Comparison of ENCODE assay signal across 28 cellular contexts in the genomic region with DNA sequence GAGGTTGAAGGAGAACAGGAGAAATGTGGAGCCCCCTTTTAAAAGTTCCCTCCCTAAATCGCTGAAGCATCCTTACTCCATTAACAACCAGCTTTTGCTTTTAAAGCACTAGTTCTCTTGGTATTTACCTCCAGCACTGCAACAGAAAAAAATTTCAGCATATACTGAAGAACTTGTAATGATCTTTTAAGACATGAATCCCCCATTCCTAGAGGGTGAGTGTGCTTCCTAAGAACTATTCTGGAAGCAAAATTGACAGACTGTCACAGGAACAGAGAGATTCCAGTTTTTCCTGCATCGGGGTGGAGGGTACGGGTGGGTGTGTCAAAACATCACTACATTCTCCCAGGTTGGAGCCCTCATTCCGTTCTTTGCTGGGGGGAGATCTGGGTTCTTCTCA.
DNase-seq lines count a peak whose midpoint lies in the region; ATAC-seq and TF ChIP-seq lines count a peak whose summit lies in the region.
"Had no signal": no experiment of that assay in that cellular context is flagged by ENCODE, and none has a peak within 500 bp of the region (broad histone marks: within the 10 kb centered on the region; RNA-seq: fewer than 3 reads in every experiment).

No MANE protein-coding gene starts in this region.

- no peaks in the 10 kb centered on the region for H3K9me2 ChIP-seq in hepatocyte (replicated peaks; ENCODE audit: insufficient read depth)

- H3K4me1 ChIP-seq in BLaER1 (peaks cover 92% of the 10 kb centered on the region), hepatocyte (ENCODE audit: insufficient read depth) (peaks cover 10% of the 10 kb centered on the region)
- H3K4me1 ChIP-seq: body of pancreas had no signal

- H3K36me3 ChIP-seq in BLaER1, result peaks cover 78% of the 10 kb centered on the region
- H3K36me3 ChIP-seq in hepatocyte (replicated peaks; ENCODE audit: insufficient read depth, low read depth), result no peaks in the 10 kb centered on the region
- H3K36me3 ChIP-seq: heart right ventricle, neutrophil, vagina had no signal

- H3K4me2 ChIP-seq in BLaER1, result peak overlapping the region; percentile 41
- no peak overlapping the region for H3K4me2 ChIP-seq in hepatocyte
- H3K4me2 ChIP-seq: A549, PC-9 had no signal

- peak overlapping the region in 2 of 4 donors; percentile 5 to 30 for H3K4me3 Mint-ChIP-seq in IgD-negative memory B cell
- no peak overlapping the region for H3K4me3 Mint-ChIP-seq in osteocyte (ENCODE audit: unreplicated experiment)
- H3K4me3 Mint-ChIP-seq: activated CD8-positive, alpha-beta memory T cell treated with anti-CD3 and anti-CD28 coated beads, Interleukin-2, amount 10 ng/mL, durations not matched to agents 7 days and 5 days; B cell; stimulated activated naive CD8-positive, alpha-beta T cell treated with anti-CD3 and anti-CD28 coated beads, Interleukin-15, Interleukin-2, amounts not matched to agents 100 ng/mL and 50 ng/mL, for 24 hours had no signal

- H3K9me3 Mint-ChIP-seq in IgD-negative memory B cell, result no peaks in the 10 kb centered on the region
- H3K9me3 Mint-ChIP-seq in osteocyte (ENCODE audit: unreplicated experiment), result no peaks in the 10 kb centered on the region
- H3K9me3 Mint-ChIP-seq: stimulated activated naive CD8-positive, alpha-beta T cell treated with anti-CD3 and anti-CD28 coated beads, Interleukin-15, Interleukin-2, amounts not matched to agents 100 ng/mL and 50 ng/mL, for 24 hours had no signal

- no peak overlapping the region for H3K9ac ChIP-seq in BLaER1

- H3K36me3 Mint-ChIP-seq in IgD-negative memory B cell, result peaks cover 7% of the 10 kb centered on the region
- H3K36me3 Mint-ChIP-seq in osteocyte (ENCODE audit: unreplicated experiment), result peaks cover 8% of the 10 kb centered on the region
- H3K36me3 Mint-ChIP-seq: activated CD8-positive, alpha-beta memory T cell treated with anti-CD3 and anti-CD28 coated beads, Interleukin-2, amount 10 ng/mL, durations not matched to agents 7 days and 5 days had no signal

- H3K27me3 ChIP-seq in BLaER1 (no peaks in the 10 kb centered on the region), hepatocyte (peaks cover 3% of the 10 kb centered on the region)
- H3K27me3 ChIP-seq: body of pancreas, heart right ventricle, neutrophil, vagina had no signal

- DNase-seq in fibroblast of pulmonary artery (ENCODE audit: low read depth) (peak; percentile 9), osteocyte (ENCODE audit: extremely low spot score, unreplicated experiment) (no peak), SIG-M5 treated with dmso at 0.1 percent for 504 hours (lab: John Stamatoyannopoulos, UW; ENCODE audit: unreplicated experiment) (no peak), hepatocyte (ENCODE audit: low spot score) (no peak)
- DNase-seq: activated CD8-positive, alpha-beta memory T cell treated with anti-CD3 and anti-CD28 coated beads, Interleukin-2, amount 10 ng/mL, durations not matched to agents 7 days and 5 days; activated naive CD4-positive, alpha-beta T cell; activated T-cell treated with anti-CD3 and anti-CD28 coated beads, Interleukin-2, amount 50 U/mL, for 48 hours; body of pancreas; GF-D8; GOT3; heart right ventricle; mammary epithelial cell; NCI-H1105; NCI-H2029; NCI-H526; NK-92 treated with Interleukin-12 subunit alpha and Interleukin-12 subunit beta, amount 100 ng/mL, for 24 hours; PC-9; T1000 had no signal

- H3K4me1 Mint-ChIP-seq in IgD-negative memory B cell (peaks cover 54 to 71% (median 57%) of the 10 kb centered on the region in 3 donors), osteocyte (ENCODE audit: unreplicated experiment) (peaks cover 56% of the 10 kb centered on the region)
- H3K4me1 Mint-ChIP-seq: activated CD8-positive, alpha-beta memory T cell treated with anti-CD3 and anti-CD28 coated beads, Interleukin-2, amount 10 ng/mL, durations not matched to agents 7 days and 5 days had no signal

- H2AFZ ChIP-seq in hepatocyte, result no peak overlapping the region
- H2AFZ ChIP-seq: PC-9 had no signal

- peak overlapping the region in 2 of 3 donors; percentile 23 to 42 for H3K27ac Mint-ChIP-seq in IgD-negative memory B cell
- peak overlapping the region; percentile 84 for H3K27ac Mint-ChIP-seq in osteocyte (ENCODE audit: unreplicated experiment)
- H3K27ac Mint-ChIP-seq: activated CD8-positive, alpha-beta memory T cell treated with anti-CD3 and anti-CD28 coated beads, Interleukin-2, amount 10 ng/mL, durations not matched to agents 7 days and 5 days; B cell; stimulated activated naive CD8-positive, alpha-beta T cell treated with anti-CD3 and anti-CD28 coated beads, Interleukin-15, Interleukin-2, amounts not matched to agents 100 ng/mL and 50 ng/mL, for 24 hours had no signal

- TF ChIP-seq CTCF in fibroblast of pulmonary artery (IDR thresholded peaks at IDR 0.05; ENCODE audit: low read length, missing control alignments) (no peak), osteocyte (IDR thresholded peaks at IDR 0.05) (no peak), hepatocyte (IDR thresholded peaks at IDR 0.05; ENCODE audit: poor library complexity) (no peak)

- H3K9me3 ChIP-seq in BLaER1, result no peaks in the 10 kb centered on the region
- no peaks in the 10 kb centered on the region for H3K9me3 ChIP-seq in hepatocyte (ENCODE audit: low read depth)
- H3K9me3 ChIP-seq: A549, body of pancreas, heart right ventricle, neutrophil, vagina had no signal

- ATAC-seq in GM19023 (IDR thresholded peaks at IDR 0.05; ENCODE audit: unreplicated experiment) (no peak), HG03135 (IDR thresholded peaks at IDR 0.05; ENCODE audit: unreplicated experiment) (no peak)
- ATAC-seq: A549; activated CD8-positive, alpha-beta memory T cell treated with anti-CD3 and anti-CD28 coated beads, Interleukin-2, amount 10 ng/mL, durations not matched to agents 7 days and 5 days; body of pancreas; HepG2 had no signal

- WGBS in hepatocyte (ENCODE audit: low lambda C conversion rate, missing lambda C conversion rate), result 74% methylated on average over 4 of the region's 4 CpGs

- H3K79me2 ChIP-seq in hepatocyte, result no peaks in the 10 kb centered on the region

- H3K27ac ChIP-seq in BLaER1 (no peak overlapping the region; the same call in 1 of the 2 replicates), hepatocyte (no peak overlapping the region)
- H3K27ac ChIP-seq: A549, body of pancreas, neutrophil, PC-9, vagina had no signal

- H4K20me1 ChIP-seq in BLaER1 (peaks cover 99% of the 10 kb centered on the region), hepatocyte (ENCODE audit: insufficient read depth, poor library complexity, severe bottlenecking) (no peaks in the 10 kb centered on the region)

- H3K4me3 ChIP-seq in BLaER1, result no peak overlapping the region
- H3K4me3 ChIP-seq in fibroblast of pulmonary artery (replicated peaks; ENCODE audit: low read depth, low read length), result no peak overlapping the region
- no peak overlapping the region for H3K4me3 ChIP-seq in hepatocyte
- H3K4me3 ChIP-seq: A549, body of pancreas, heart right ventricle, PC-9, vagina had no signal

- H3K27me3 Mint-ChIP-seq in IgD-negative memory B cell, result no peaks in the 10 kb centered on the region
- H3K27me3 Mint-ChIP-seq in osteocyte (ENCODE audit: unreplicated experiment), result no peaks in the 10 kb centered on the region
- H3K27me3 Mint-ChIP-seq: B cell; stimulated activated naive CD8-positive, alpha-beta T cell treated with anti-CD3 and anti-CD28 coated beads, Interleukin-15, Interleukin-2, amounts not matched to agents 100 ng/mL and 50 ng/mL, for 24 hours had no signal
